Comparison of ENCODE assay signal across 28 cellular contexts in genomic region chr4:174278467-174278866, GRCh38. TPM values are rescaled to one million over a fixed set of nuclear protein-coding genes. Genes with fewer than 3 reads are reported as not detected.
DNase-seq lines count a peak whose midpoint lies in the region; ATAC-seq and TF ChIP-seq lines count a peak whose summit lies in the region.
"Had no signal": no experiment of that assay in that cellular context is flagged by ENCODE, and none has a peak within 500 bp of the region (broad histone marks: within the 10 kb centered on the region; RNA-seq: fewer than 3 reads in every experiment).

No MANE protein-coding gene starts in this region.

- intact Hi-C loops in PC-3 (cut with micrococcal nuclease), result loop anchor here (5.0 kb wide), 1 partner anchor 39 kb away; no protein-coding TSS in a partner anchor

- H3K4me1 Mint-ChIP-seq in activated naive CD8-positive, alpha-beta T cell treated with anti-CD3 and anti-CD28 coated beads, Interleukin-2, amount 50 U/mL, for 24 hours, result peaks cover 60% of the 10 kb centered on the region
- H3K4me1 Mint-ChIP-seq in activated naive CD8-positive, alpha-beta T cell treated with anti-CD3 and anti-CD28 coated beads for 36 hours, result peaks cover 29% of the 10 kb centered on the region

- peak; percentile 34 for ATAC-seq in activated naive CD8-positive, alpha-beta T cell treated with anti-CD3 and anti-CD28 coated beads, Interleukin-2, amount 50 U/mL, for 24 hours
- no peak for ATAC-seq in PC-3
- ATAC-seq in stimulated activated naive CD8-positive, alpha-beta T cell treated with anti-CD3 and anti-CD28 coated beads, Interleukin-15, Interleukin-2, amounts not matched to agents 100 U/mL and 50 U/mL, for 24 hours, result peak; percentile 49
- ATAC-seq: HCT116; HepG2; left ventricle myocardium superior; natural killer cell treated with Interleukin-12 subunit alpha and Interleukin-12 subunit beta and Interleukin-15 and Interleukin-18, amount 100 ng/mL, for 72 hours; T-cell had no signal

- H3K4me3 ChIP-seq in PC-3 (ENCODE audit: low read length) (no peak overlapping the region), right atrium auricular region (no peak overlapping the region)
- H3K4me3 ChIP-seq: adrenal gland, SJSA1, uterus had no signal

- TF ChIP-seq CTCF in PC-3 (conservative IDR thresholded peaks at IDR 0.05; ENCODE audit: low read depth, low read length) (no peak), right atrium auricular region (IDR thresholded peaks at IDR 0.05) (no peak), GM13977 (IDR thresholded peaks at IDR 0.05; ENCODE audit: extremely low read depth, insufficient read depth, missing control alignments) (no peak)

- no peaks in the 10 kb centered on the region for H3F3A ChIP-seq in PC-3 (ENCODE audit: low read length, unreplicated experiment)

- H2AFZ ChIP-seq in PC-3 (ENCODE audit: low read length), result no peak overlapping the region

- POLR2A ChIA-PET in PC-3 (lab: Charles Lee; ENCODE audit: unreplicated experiment), result no interaction called here

- H3K4me1 ChIP-seq in PC-3 (ENCODE audit: insufficient read depth, low read length), result peaks cover 15% of the 10 kb centered on the region; the same call in 1 of the 2 replicates
- H3K4me1 ChIP-seq in right atrium auricular region, result peaks cover 0 to 15% of the 10 kb centered on the region in 2 donors
- H3K4me1 ChIP-seq: SJSA1 had no signal

- BruUV-seq in PC-3 (replicated peaks; lab: Mats Ljungman, UMichigan), result no TSS peak

- in situ Hi-C loops in GM13977 (cut with MboI; ENCODE audit: low pct_unique_long_range_greater_than_20kb, low sequenced_read_pairs, unreplicated experiment), result no loop called here

- H3K9me3 ChIP-seq in PC-3 (ENCODE audit: low read length) (no peaks in the 10 kb centered on the region), right atrium auricular region (peaks cover 0 to 6% of the 10 kb centered on the region in 2 donors)
- H3K9me3 ChIP-seq: adrenal gland, SJSA1, uterus had no signal

- peaks cover 7% of the 10 kb centered on the region for H3K9me3 Mint-ChIP-seq in activated naive CD8-positive, alpha-beta T cell treated with anti-CD3 and anti-CD28 coated beads, Interleukin-2, amount 50 U/mL, for 24 hours
- H3K9me3 Mint-ChIP-seq in activated naive CD8-positive, alpha-beta T cell treated with anti-CD3 and anti-CD28 coated beads for 36 hours, result peaks cover 4% of the 10 kb centered on the region
- H3K9me3 Mint-ChIP-seq: activated CD4-positive, alpha-beta memory T cell treated with anti-CD3 and anti-CD28 coated beads, Interleukin-2, amount 10 ng/mL, durations not matched to agents 7 days and 5 days; natural killer cell treated with Interleukin-12 subunit alpha and Interleukin-12 subunit beta and Interleukin-15 and Interleukin-18, amount 100 ng/mL, for 72 hours; stimulated activated naive CD8-positive, alpha-beta T cell treated with anti-CD3 and anti-CD28 coated beads, Interleukin-15, Interleukin-2, amounts not matched to agents 100 ng/mL and 50 ng/mL, for 24 hours; T-cell had no signal

- no peaks in the 10 kb centered on the region for H3K27me3 Mint-ChIP-seq in activated naive CD8-positive, alpha-beta T cell treated with anti-CD3 and anti-CD28 coated beads, Interleukin-2, amount 50 U/mL, for 24 hours
- H3K27me3 Mint-ChIP-seq in activated naive CD8-positive, alpha-beta T cell treated with anti-CD3 and anti-CD28 coated beads for 36 hours, result no peaks in the 10 kb centered on the region
- H3K27me3 Mint-ChIP-seq: activated CD4-positive, alpha-beta memory T cell treated with anti-CD3 and anti-CD28 coated beads, Interleukin-2, amount 10 ng/mL, durations not matched to agents 7 days and 5 days; natural killer cell treated with Interleukin-12 subunit alpha and Interleukin-12 subunit beta and Interleukin-15 and Interleukin-18, amount 100 ng/mL, for 72 hours; stimulated activated naive CD8-positive, alpha-beta T cell treated with anti-CD3 and anti-CD28 coated beads, Interleukin-15, Interleukin-2, amounts not matched to agents 100 ng/mL and 50 ng/mL, for 24 hours; T-cell had no signal

- no peak overlapping the region for H3K27ac Mint-ChIP-seq in activated naive CD8-positive, alpha-beta T cell treated with anti-CD3 and anti-CD28 coated beads, Interleukin-2, amount 50 U/mL, for 24 hours
- H3K27ac Mint-ChIP-seq in activated naive CD8-positive, alpha-beta T cell treated with anti-CD3 and anti-CD28 coated beads for 36 hours, result no peak overlapping the region
- H3K27ac Mint-ChIP-seq: activated CD4-positive, alpha-beta memory T cell treated with anti-CD3 and anti-CD28 coated beads, Interleukin-2, amount 10 ng/mL, durations not matched to agents 7 days and 5 days; brain; natural killer cell treated with Interleukin-12 subunit alpha and Interleukin-12 subunit beta and Interleukin-15 and Interleukin-18, amount 100 ng/mL, for 72 hours; stimulated activated naive CD8-positive, alpha-beta T cell treated with anti-CD3 and anti-CD28 coated beads, Interleukin-15, Interleukin-2, amounts not matched to agents 100 ng/mL and 50 ng/mL, for 24 hours; T-cell had no signal

- peaks cover 11% of the 10 kb centered on the region for H3K36me3 Mint-ChIP-seq in activated naive CD8-positive, alpha-beta T cell treated with anti-CD3 and anti-CD28 coated beads, Interleukin-2, amount 50 U/mL, for 24 hours (ENCODE audit: low read depth)
- peaks cover 11% of the 10 kb centered on the region for H3K36me3 Mint-ChIP-seq in activated naive CD8-positive, alpha-beta T cell treated with anti-CD3 and anti-CD28 coated beads for 36 hours

- DNase-seq in activated naive CD8-positive, alpha-beta T cell treated with anti-CD3 and anti-CD28 coated beads, Interleukin-2, amount 50 U/mL, for 24 hours, result no peak
- DNase-seq in activated naive CD8-positive, alpha-beta T cell treated with anti-CD3 and anti-CD28 coated beads for 36 hours, result no peak
- DNase-seq in M059J (ENCODE audit: low read depth) (peak; percentile 56), PC-3 (peak; percentile 6), DMS 273 treated with DMSO at 0.1 percent for 48 hours (lab: John Stamatoyannopoulos, UW) (no peak), right atrium auricular region (ENCODE audit: low spot score) (no peak), GM13977 (ENCODE audit: low spot score) (no peak)
- DNase-seq in stimulated activated naive CD8-positive, alpha-beta T cell treated with anti-CD3 and anti-CD28 coated beads, Interleukin-15, Interleukin-2, amounts not matched to agents 100 U/mL and 50 U/mL, for 24 hours, result no peak
- DNase-seq: activated CD4-positive, alpha-beta memory T cell treated with anti-CD3 and anti-CD28 coated beads, Interleukin-2, amount 10 ng/mL, durations not matched to agents 7 days and 5 days; activated gamma-delta T cell treated with Interleukin-2 at 50 U/mL for 16 hours; adrenal gland; C1 segment of cervical spinal cord; DMS79 treated with DMSO at 0.1 percent for 48 hours; effector CD4-positive, alpha-beta T cell; GF-D8; Kasumi-1; left ventricle myocardium superior; NCI-H1092; NCI-H524; RPMI8226; T-cell; uterus had no signal

- no peak overlapping the region for H3K4me3 Mint-ChIP-seq in activated naive CD8-positive, alpha-beta T cell treated with anti-CD3 and anti-CD28 coated beads, Interleukin-2, amount 50 U/mL, for 24 hours
- H3K4me3 Mint-ChIP-seq in activated naive CD8-positive, alpha-beta T cell treated with anti-CD3 and anti-CD28 coated beads for 36 hours, result no peak overlapping the region
- H3K4me3 Mint-ChIP-seq: activated CD4-positive, alpha-beta memory T cell treated with anti-CD3 and anti-CD28 coated beads, Interleukin-2, amount 10 ng/mL, durations not matched to agents 7 days and 5 days; natural killer cell treated with Interleukin-12 subunit alpha and Interleukin-12 subunit beta and Interleukin-15 and Interleukin-18, amount 100 ng/mL, for 72 hours; stimulated activated naive CD8-positive, alpha-beta T cell treated with anti-CD3 and anti-CD28 coated beads, Interleukin-15, Interleukin-2, amounts not matched to agents 100 ng/mL and 50 ng/mL, for 24 hours had no signal

- H3K36me3 ChIP-seq in PC-3 (ENCODE audit: low read depth, low read length) (0 out of 2 replicates have a peak, but pooled peaks cover 5% of the 10 kb centered on the region), right atrium auricular region (no peaks in the 10 kb centered on the region)
- H3K36me3 ChIP-seq: adrenal gland, uterus had no signal

- CTCF ChIA-PET in PC-3 (lab: Charles Lee), result no interaction called here

- no peak overlapping the region for H3K9ac ChIP-seq in PC-3 (ENCODE audit: low read length)

- no peaks in the 10 kb centered on the region for H4K20me1 ChIP-seq in PC-3 (ENCODE audit: low read length)

- H3K27ac ChIP-seq in PC-3 (ENCODE audit: low read length) (no peak overlapping the region), right atrium auricular region (no peak overlapping the region)
- H3K27ac ChIP-seq: adrenal gland, SJSA1, uterus had no signal

- peaks cover 73% of the 10 kb centered on the region for H3K79me2 ChIP-seq in PC-3 (ENCODE audit: low read length)

- H3K9me2 ChIP-seq in PC-3 (replicated peaks; ENCODE audit: low read length), result no peaks in the 10 kb centered on the region

- no peak overlapping the region for H3K4me2 ChIP-seq in PC-3 (ENCODE audit: low read length)

- no peaks in the 10 kb centered on the region for H3K27me3 ChIP-seq in PC-3 (ENCODE audit: low read length)
- H3K27me3 ChIP-seq in right atrium auricular region, result no peaks in the 10 kb centered on the region
- H3K27me3 ChIP-seq: adrenal gland, SJSA1, uterus had no signal

RNA-seq across cellular contexts. Expression of gene FBXO8, which starts 5.0 kb away (rescaled TPM):
- total RNA-seq in activated naive CD8-positive, alpha-beta T cell treated with anti-CD3 and anti-CD28 coated beads for 36 hours, result 10 to 100 TPM; 16.2 to 17.4 TPM
- 20.3 and 29.0 TPM in 2 replicates for total RNA-seq in M059J (2014; rRNA removed; shearing (Covaris generic))
- 8.2 and 12.9 TPM in 2 replicates for total RNA-seq in PC-3 (2014; rRNA removed)
- total RNA-seq in right atrium auricular region, result 10 to 100 TPM; 26.3 to 28.0 TPM

RNA-seq across cellular contexts. Expression of gene CEP44, which starts 5.2 kb away (rescaled TPM):
- total RNA-seq in activated naive CD8-positive, alpha-beta T cell treated with anti-CD3 and anti-CD28 coated beads for 36 hours, result 10 to 100 TPM; 19.7 TPM
- total RNA-seq in M059J (2014; rRNA removed; shearing (Covaris generic)), result 9.7 and 10.0 TPM in 2 replicates
- total RNA-seq in PC-3 (2014; rRNA removed) (8.1 and 8.4 TPM in 2 replicates), right atrium auricular region (10 to 100 TPM; 11.4 to 11.6 TPM)

Comparison
In these comparisons a context has a peak if more than half of its experiments do, and no peak if none do; other contexts are left out.
1. DNase-seq: peak in M059J (single experiment) and PC-3 (single experiment); none in activated naive CD8-positive, alpha-beta T cell treated with anti-CD3 and anti-CD28 coated beads, Interleukin-2, amount 50 U/mL, for 24 hours (single experiment), activated naive CD8-positive, alpha-beta T cell treated with anti-CD3 and anti-CD28 coated beads for 36 hours (single experiment), stimulated activated naive CD8-positive, alpha-beta T cell treated with anti-CD3 and anti-CD28 coated beads, Interleukin-15, Interleukin-2, amounts not matched to agents 100 U/mL and 50 U/mL, for 24 hours (single experiment), DMS 273 treated with DMSO at 0.1 percent for 48 hours (single experiment), right atrium auricular region (single experiment) and GM13977 (single experiment).